In the genomic region with DNA sequence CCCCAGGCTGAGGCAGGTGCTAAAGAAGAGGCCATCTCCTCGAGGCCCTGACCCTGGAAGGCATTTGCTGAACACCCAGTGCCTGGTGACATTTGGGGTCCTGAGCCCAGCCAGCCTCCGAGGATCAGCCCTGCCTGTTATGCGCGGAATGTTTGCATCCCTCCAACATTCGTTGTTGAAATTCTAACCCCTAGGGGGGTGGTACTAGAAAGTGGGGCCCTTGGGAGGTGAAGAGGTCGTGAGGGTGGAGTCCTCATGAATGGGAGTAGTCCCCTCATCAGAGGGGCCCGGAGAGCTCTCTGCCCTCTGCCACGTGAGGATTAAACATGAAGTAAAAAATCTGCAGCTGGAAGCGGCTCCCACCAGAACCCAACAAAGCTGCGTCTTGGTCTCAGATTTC, we compare ENCODE assay signal across 19 cellular contexts. TPM values are rescaled to one million over a fixed set of nuclear protein-coding genes. Genes with fewer than 3 reads are reported as not detected.
"Had no signal": no experiment of that assay in that cellular context is flagged by ENCODE, and none has a peak within 500 bp of the region (broad histone marks: within the 10 kb centered on the region; RNA-seq: fewer than 3 reads in every experiment).

No MANE protein-coding gene starts in this region.

- H3K4me1 ChIP-seq: left ventricle myocardium inferior, testis, upper lobe of left lung had no signal

- H3K4me3 ChIP-seq: esophagus squamous epithelium, heart right ventricle, left ventricle myocardium inferior, lung, testis, upper lobe of left lung had no signal

- DNase-seq: activated B cell treated with CpG ODN at 0.5 μM for 24 hours, esophagus squamous epithelium, foreskin melanocyte, occipital lobe, SW 1271 had no signal

- H3K36me3 ChIP-seq: esophagus squamous epithelium, heart right ventricle, left ventricle myocardium inferior, upper lobe of left lung had no signal

- H3K4me1 Mint-ChIP-seq: activated B cell treated with CpG ODN at 0.5 μM for 24 hours; central memory CD8-positive, alpha-beta T cell; naive B cell had no signal

- ATAC-seq: stimulated activated naive CD8-positive, alpha-beta T cell treated with anti-CD3 and anti-CD28 coated beads, Interleukin-15, Interleukin-2, amounts not matched to agents 100 U/mL and 50 U/mL, for 24 hours had no signal

- H3K9me3 ChIP-seq: esophagus squamous epithelium, heart right ventricle, left ventricle myocardium inferior, testis, upper lobe of left lung had no signal

- H3K27ac ChIP-seq: epithelial cell of prostate, esophagus squamous epithelium, heart right ventricle, left ventricle myocardium inferior, testis, upper lobe of left lung had no signal

- H3K27me3 ChIP-seq: testis had no signal

- H3K36me3 Mint-ChIP-seq: activated naive CD4-positive, alpha-beta T cell treated with anti-CD3 and anti-CD28 coated beads, Interleukin-2, amount 50 U/mL, for 72 hours had no signal

- H3K4me3 Mint-ChIP-seq: activated B cell treated with CpG ODN at 0.5 μM for 24 hours; activated T-cell treated with anti-CD3 and anti-CD28 coated beads, Interleukin-2, amount 50 U/mL, for 72 hours; central memory CD8-positive, alpha-beta T cell; dendritic cell treated with granulocyte-macrophage colony-stimulating factor and Interleukin-4, amounts not matched to agents 40 ng/mL and 50 ng/mL, for 4 days; naive B cell; T-helper 1 cell treated with Interleukin-12 subunit alpha and Interleukin-12 subunit beta and Interleukin-4 antibody, amounts not matched to agents 30 μg/mL and 1 μg/mL, for 36 hours had no signal

- H3K9me3 Mint-ChIP-seq: activated naive CD4-positive, alpha-beta T cell treated with anti-CD3 and anti-CD28 coated beads, Interleukin-2, amount 50 U/mL, for 72 hours; central memory CD8-positive, alpha-beta T cell; dendritic cell treated with granulocyte-macrophage colony-stimulating factor and Interleukin-4, amounts not matched to agents 40 ng/mL and 50 ng/mL, for 4 days; T-helper 1 cell treated with Interleukin-12 subunit alpha and Interleukin-12 subunit beta and Interleukin-4 antibody, amounts not matched to agents 30 μg/mL and 1 μg/mL, for 36 hours had no signal

- H3K27ac Mint-ChIP-seq: activated B cell treated with CpG ODN at 0.5 μM for 24 hours; activated naive CD4-positive, alpha-beta T cell treated with anti-CD3 and anti-CD28 coated beads, Interleukin-2, amount 50 U/mL, for 72 hours; activated T-cell treated with anti-CD3 and anti-CD28 coated beads, Interleukin-2, amount 50 U/mL, for 72 hours; dendritic cell treated with granulocyte-macrophage colony-stimulating factor and Interleukin-4, amounts not matched to agents 40 ng/mL and 50 ng/mL, for 4 days; naive B cell; T-helper 1 cell treated with Interleukin-12 subunit alpha and Interleukin-12 subunit beta and Interleukin-4 antibody, amounts not matched to agents 30 μg/mL and 1 μg/mL, for 36 hours had no signal

RNA-seq across cellular contexts. Expression of gene SEPTIN5, which starts 35.4 kb away (rescaled TPM):
- total RNA-seq: activated B cell treated with CpG ODN at 0.5 μM for 24 hours had no signal

RNA-seq across cellular contexts. Expression of gene GP1BB, which starts 44.4 kb away (rescaled TPM):
- total RNA-seq: activated B cell treated with CpG ODN at 0.5 μM for 24 hours; activated naive CD4-positive, alpha-beta T cell treated with anti-CD3 and anti-CD28 coated beads, Interleukin-2, amount 50 U/mL, for 72 hours; bronchial epithelial cell; left ventricle myocardium inferior had no signal
